Comparison of ENCODE assay signal across 11 cellular contexts in the genomic region with DNA sequence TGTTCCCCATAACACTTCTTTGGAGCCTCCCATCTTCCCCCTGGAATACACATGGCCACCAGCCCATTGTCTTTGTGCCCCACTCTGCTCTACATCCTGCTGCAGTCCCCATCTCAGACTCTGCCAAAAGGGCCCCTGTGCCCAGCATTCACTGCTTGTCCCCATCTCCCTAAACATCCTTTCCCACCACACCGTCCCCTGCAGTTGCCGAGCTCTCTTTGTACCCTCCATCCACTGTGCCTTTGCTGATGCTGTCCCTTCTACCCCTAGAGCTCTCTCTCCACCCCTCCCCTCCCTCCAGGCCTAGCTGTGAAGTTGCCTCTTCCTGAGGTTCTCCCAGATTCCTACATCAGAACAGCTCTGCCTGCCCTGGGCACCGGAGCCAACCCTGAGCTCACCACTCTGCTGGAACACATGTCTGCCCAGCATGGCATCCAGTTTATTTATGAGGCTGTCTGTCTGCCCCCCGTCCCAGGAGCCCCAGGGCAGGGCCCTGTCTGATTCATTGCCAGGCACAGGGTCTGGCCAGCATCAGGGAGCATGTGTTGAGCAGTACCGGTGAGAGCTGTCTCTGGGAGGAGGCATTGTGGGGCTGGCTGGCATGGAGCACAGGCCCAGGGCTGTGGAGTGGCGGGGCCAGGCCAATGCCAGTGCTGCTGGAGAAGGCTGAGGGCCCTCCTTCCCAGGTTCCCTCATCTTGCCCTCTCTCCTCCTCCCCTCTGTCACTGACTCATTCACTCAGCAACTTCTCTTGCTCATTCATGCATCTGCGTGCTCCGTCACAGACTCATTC. TPM values are rescaled to one million over a fixed set of nuclear protein-coding genes. Genes with fewer than 3 reads are reported as not detected.
DNase-seq lines count a peak whose midpoint lies in the region; ATAC-seq, FAIRE-seq and TF ChIP-seq lines count a peak whose summit lies in the region.
"Had no signal": no experiment of that assay in that cellular context is flagged by ENCODE, and none has a peak within 500 bp of the region (broad histone marks: within the 10 kb centered on the region; RNA-seq: fewer than 3 reads in every experiment).

No MANE protein-coding gene starts in this region.

- H3K56ac ChIP-seq in H1 (replicated peaks; ENCODE audit: insufficient read length, low read depth, low read length): no peak overlapping the region

- POLR2A ChIA-PET in H1 (lab: Charles Lee; ENCODE audit: partially characterized antibody) (interaction anchor here (0.7 kb wide), 1 partner anchor 15 kb away, joined by 3 read pairs; no protein-coding TSS in a partner anchor), A673 (lab: Charles Lee; ENCODE audit: low non-redundant PET) (interaction anchor here (0.6 kb wide), 1 partner anchor 185 kb away, joined by 3 read pairs; no protein-coding TSS in a partner anchor)

- no peaks in the 10 kb centered on the region for H3K27me3 ChIP-seq in H1 (replicated peaks in 1 of 4; ENCODE audit: control insufficient read depth in 3 of 4, extremely low read depth in 1 of 4, insufficient read depth in 3 of 4, low read length in 3 of 4)
- H3K27me3 ChIP-seq in Karpas-422 (ENCODE audit: low read length): no peaks in the 10 kb centered on the region
- no peaks in the 10 kb centered on the region for H3K27me3 ChIP-seq in A673 (replicated peaks; ENCODE audit: insufficient read depth, low read depth, low read length, poor library complexity)

- no peak overlapping the region for H3K9ac ChIP-seq in H1 (replicated peaks in 1 of 4; ENCODE audit: extremely low read depth in 1 of 4, low read depth in 3 of 4, low read length in 3 of 4)
- no peak overlapping the region for H3K9ac ChIP-seq in Karpas-422 (ENCODE audit: low read length)

- no peaks in the 10 kb centered on the region for H3K79me1 ChIP-seq in H1 (ENCODE audit: low read depth, low read length)

- H2BK120ac ChIP-seq in H1 (replicated peaks; ENCODE audit: low read depth, low read length): no peak overlapping the region

- H3K27ac ChIP-seq in H1 (ENCODE audit: low read depth, low read length): no peak overlapping the region
- H3K27ac ChIP-seq in Karpas-422 (ENCODE audit: low read length): no peak overlapping the region
- H3K27ac ChIP-seq in A673 (ENCODE audit: low read depth, low read length, poor library complexity, severe bottlenecking): no peak overlapping the region

- no peak overlapping the region for H2BK20ac ChIP-seq in H1 (ENCODE audit: low read length)

- intact Hi-C loops in A673 (cut with micrococcal nuclease; ENCODE audit: unreplicated experiment): no loop called here

- H2BK5ac ChIP-seq in H1 (ENCODE audit: low read depth, low read length): no peak overlapping the region

- no peak for TF ChIP-seq RAD21 in H1 (IDR thresholded peaks at IDR 0.05 in 1 of 2, conservative IDR thresholded peaks at IDR 0.05 in 1 of 2; ENCODE audit: low read depth in 2 of 2, low read length in 2 of 2)

- peak overlapping the region; percentile 12 for H4K91ac ChIP-seq in H1 (replicated peaks; ENCODE audit: insufficient read length, low read length)

- H3K4ac ChIP-seq in H1 (replicated peaks; ENCODE audit: insufficient read length, low read depth, low read length): no peak overlapping the region

- no peak for ATAC-seq in HG02852 (IDR thresholded peaks at IDR 0.05; ENCODE audit: unreplicated experiment)

- FAIRE-seq in H1 (lab: Jason Lieb, UNC): no peak

- H3K9me2 ChIP-seq in Karpas-422 (replicated peaks; ENCODE audit: insufficient read depth, low read length): no peaks in the 10 kb centered on the region

- H3K14ac ChIP-seq in H1 (ENCODE audit: insufficient read length): no peak overlapping the region

- no TSS peak for BruUV-seq in A673 (replicated peaks; lab: Mats Ljungman, UMichigan)

- H3K79me2 ChIP-seq in H1 (ENCODE audit: control insufficient read depth in 1 of 2, insufficient read depth in 2 of 2, low read length in 2 of 2) (no peaks in the 10 kb centered on the region), Karpas-422 (ENCODE audit: low read length) (no peaks in the 10 kb centered on the region)

- H2AFZ ChIP-seq in H1 (ENCODE audit: low read length) (no peak overlapping the region), Karpas-422 (ENCODE audit: low read length) (no peak overlapping the region)

- H2BK12ac ChIP-seq in H1 (ENCODE audit: low read depth, low read length): no peak overlapping the region

- TF ChIP-seq CTCF in H1 (IDR thresholded peaks at IDR 0.05; ENCODE audit: control extremely low read depth in 1 of 3, insufficient read depth in 1 of 3, low read depth in 1 of 3, low read length in 3 of 3) (no peak), A673 (conservative IDR thresholded peaks at IDR 0.05; ENCODE audit: low read depth, low read length) (no peak)

- TF ChIP-seq EP300 in H1 (IDR thresholded peaks at IDR 0.05; ENCODE audit: borderline replicate concordance in 1 of 2, low read depth in 2 of 2, low read length in 2 of 2): no peak

- no peak overlapping the region for H3K4me2 ChIP-seq in H1 (ENCODE audit: insufficient read depth in 1 of 2, low read depth in 2 of 2, low read length in 2 of 2)
- H3K4me2 ChIP-seq in Karpas-422 (ENCODE audit: low read depth, low read length, poor library complexity, severe bottlenecking): no peak overlapping the region

- H3K9me3 ChIP-seq in H1 (ENCODE audit: insufficient read depth in 2 of 2, low read depth in 1 of 2, low read length in 1 of 2): no peaks in the 10 kb centered on the region
- H3K9me3 ChIP-seq in Karpas-422 (ENCODE audit: low read length): no peaks in the 10 kb centered on the region
- no peaks in the 10 kb centered on the region for H3K9me3 ChIP-seq in A673 (ENCODE audit: low read depth, low read length, poor library complexity, severe bottlenecking)

- H3K36me3 ChIP-seq in H1 (ENCODE audit: control insufficient read depth in 2 of 4, insufficient read depth in 4 of 4, low read length in 3 of 4): no peaks in the 10 kb centered on the region
- H3K36me3 ChIP-seq in Karpas-422 (ENCODE audit: insufficient read depth, low read length): no peaks in the 10 kb centered on the region
- H3K36me3 ChIP-seq in A673 (ENCODE audit: insufficient read depth, low read length, poor library complexity, severe bottlenecking): no peaks in the 10 kb centered on the region

- no peak overlapping the region for H2AK5ac ChIP-seq in H1 (ENCODE audit: low read depth, low read length)

- H3K4me1 ChIP-seq in H1 (replicated peaks in 1 of 4; ENCODE audit: control insufficient read depth in 3 of 4, insufficient read depth in 4 of 4, low read length in 3 of 4) (no peaks in the 10 kb centered on the region), Karpas-422 (ENCODE audit: low read length) (no peaks in the 10 kb centered on the region), A673 (ENCODE audit: insufficient read depth, low read length, poor library complexity, severe bottlenecking) (peaks cover 12% of the 10 kb centered on the region)

- H4K20me1 ChIP-seq in H1 (replicated peaks in 1 of 2; ENCODE audit: control insufficient read depth in 1 of 2, insufficient read depth in 2 of 2, low read length in 2 of 2): no peaks in the 10 kb centered on the region
- no peaks in the 10 kb centered on the region for H4K20me1 ChIP-seq in Karpas-422 (ENCODE audit: insufficient read depth, low read depth, low read length)

- no peak overlapping the region for H2BK15ac ChIP-seq in H1 (ENCODE audit: low read length)

- no peaks in the 10 kb centered on the region for H3K23me2 ChIP-seq in H1 (ENCODE audit: low read depth, low read length)

- DNase-seq in NCI-H446 (lab: John Stamatoyannopoulos, UW) (peak; percentile 98 to 99), H1 (ENCODE audit: low read depth in 1 of 2, low spot score in 2 of 2) (no peak), medulla oblongata (ENCODE audit: extremely low spot score) (peak; percentile 70), dermis blood vessel endothelial cell (no peak), Karpas-422 (no peak), A673 (ENCODE audit: low spot score) (no peak)
- DNase-seq: activated CD4-positive, CD25-positive, alpha-beta regulatory T cell treated with anti-CD3 and anti-CD28 coated beads, Interleukin-2, amount 50 U/mL, for 72 hours; activated naive CD8-positive, alpha-beta T cell treated with anti-CD3 and anti-CD28 coated beads for 36 hours; foreskin melanocyte; naive B cell had no signal

- WGBS in H1 (ENCODE audit: extremely low coverage in 1 of 2, insufficient coverage in 1 of 2, insufficient read length in 1 of 2, insufficient replicate concordance in 2 of 2, low coverage in 1 of 2, low lambda C conversion rate in 2 of 2, missing lambda C conversion rate in 1 of 2), 2 experiments: 87% methylated on average over 8 of the region's 8 CpGs; no CpG with 5 or more reads in 1 of the 2 experiments

- no peak overlapping the region for H3K23ac ChIP-seq in H1 (ENCODE audit: insufficient read length)

- no peak for TF ChIP-seq POLR2A in H1 (IDR thresholded peaks at IDR 0.05; ENCODE audit: control extremely low read depth in 1 of 2, low read depth in 2 of 2, low read length in 2 of 2)

- no peak overlapping the region for H4K5ac ChIP-seq in H1 (ENCODE audit: insufficient read length, low read depth, low read length)

- H3K4me3 ChIP-seq in H1 (ENCODE audit: extremely low read depth in 1 of 4, insufficient read depth in 2 of 4, low read depth in 3 of 4, low read length in 4 of 4) (no peak overlapping the region), Karpas-422 (ENCODE audit: low read length) (no peak overlapping the region), A673 (ENCODE audit: low read depth, low read length, poor library complexity, severe bottlenecking) (no peak overlapping the region)

- H4K8ac ChIP-seq in H1 (ENCODE audit: extremely low read depth, insufficient read depth, low read length): no peak overlapping the region

- CTCF ChIA-PET in H1 (lab: Charles Lee; ENCODE audit: partially characterized antibody) (interaction anchor here (0.6 to 4.0 kb wide), 16 partner anchors 9 to 267 kb away, joined by 3 to 13 read pairs (median 4); partner anchors contain the start of gene EDN2), A673 (lab: Charles Lee) (no interaction called here)

- H3K18ac ChIP-seq in H1 (ENCODE audit: extremely low read depth, low read length): no peak overlapping the region

TF ChIP-seq in H1, 55 proteins besides CTCF, POLR2A, EP300 and RAD21 (continues in another document):
- TF ChIP-seq ASH2L (IDR thresholded peaks at IDR 0.05; ENCODE audit: low read length): no peak
- TF ChIP-seq SP2 (IDR thresholded peaks at IDR 0.05; ENCODE audit: low read length): no peak
- TF ChIP-seq CEBPB (IDR thresholded peaks at IDR 0.05; ENCODE audit: low read depth, low read length): no peak

RNA-seq across cellular contexts. Expression of gene EDN2, which starts 28.8 kb away (rescaled TPM):
- total RNA-seq in H1 (2021; fragmentation: NEBNext Ultra II Directional; extraction: Animal tissue kit (Norgen Biotek cat#: 25700)): 0.39 TPM in 1 of 2 replicates, not detected in the other
- 0.32 and 0.39 TPM in 2 replicates for polyA plus RNA-seq in H1 (2011; rRNA removed)
- polyA plus RNA-seq in H1 (2011; cell fraction: cytosol; rRNA removed): 0.26 TPM
- polyA plus RNA-seq in H1 (2011; cell fraction: nucleus; rRNA removed): 0.58 TPM
- polyA plus RNA-seq in H1 (2012, experiment 1 of 2): not detected in 4 replicates
- polyA plus RNA-seq in H1 (2012, experiment 2 of 2): 1.3 TPM
- 0.16 TPM for polyA plus RNA-seq in H1 (2013, experiment 1 of 2)
- polyA plus RNA-seq in H1 (2013, experiment 2 of 2): 0.17 TPM
- polyA minus RNA-seq in H1 (2011; rRNA and poly(A)+ RNA removed): not detected in 2 replicates
- polyA minus RNA-seq in H1 (2011; cell fraction: cytosol; rRNA and poly(A)+ RNA removed): not detected
- polyA minus RNA-seq in H1 (2011; cell fraction: nucleus; rRNA and poly(A)+ RNA removed): 0.50 TPM
- total RNA-seq in dermis blood vessel endothelial cell (0.17 TPM in 1 of 2 replicates, not detected in the other), A673 (2021) (not detected in 2 replicates)
- total RNA-seq in Karpas-422 (2014; rRNA removed; shearing (Covaris generic); ENCODE audit: low replicate concordance): not detected in 2 replicates
- total RNA-seq: activated naive CD8-positive, alpha-beta T cell treated with anti-CD3 and anti-CD28 coated beads for 36 hours had no signal

Comparison
In these comparisons a context has a peak if more than half of its experiments do, and no peak if none do; other contexts are left out.
1. DNase-seq: peak in NCI-H446 (2 of 2) and medulla oblongata (single experiment); none in H1 (0 of 2), dermis blood vessel endothelial cell (single experiment), Karpas-422 (single experiment) and A673 (single experiment).